ENCODE assay signal across 25 cellular contexts in genomic region chr5:16542275-16542674, GRCh38.
DNase-seq lines count a peak whose midpoint lies in the region; ATAC-seq and TF ChIP-seq lines count a peak whose summit lies in the region.
"Had no signal": no experiment of that assay in that cellular context is flagged by ENCODE, and none has a peak within 500 bp of the region (broad histone marks: within the 10 kb centered on the region; RNA-seq: fewer than 3 reads in every experiment).

No MANE protein-coding gene starts in this region.

- H3K36me3 ChIP-seq in BLaER1 treated with 17β-estradiol and CSF1 and Interleukin-3, amounts not matched to agents 10 nM and 100 nM, result peaks cover 0 to 14% (median 0%) of the 10 kb centered on the region in 11 experiments; a peak in 4 of 22 replicates
- H3K36me3 ChIP-seq in hepatocyte (replicated peaks; ENCODE audit: insufficient read depth, low read depth), result no peaks in the 10 kb centered on the region
- H3K36me3 ChIP-seq in CD4-positive, alpha-beta memory T cell (ENCODE audit: insufficient read depth, low read length), result no peaks in the 10 kb centered on the region
- H3K36me3 ChIP-seq: adrenal gland, brain microvascular endothelial cell, ovary, sigmoid colon had no signal

- H3K9me3 ChIP-seq in BLaER1 treated with 17β-estradiol and CSF1 and Interleukin-3, amounts not matched to agents 10 nM and 100 nM (replicated peaks in 1 of 11), result peaks cover 0 to 8% (median 0%) of the 10 kb centered on the region in 11 experiments; a peak in 2 of 22 replicates
- H3K9me3 ChIP-seq in hepatocyte (ENCODE audit: low read depth), result no peaks in the 10 kb centered on the region
- no peaks in the 10 kb centered on the region for H3K9me3 ChIP-seq in CD4-positive, alpha-beta memory T cell (ENCODE audit: control insufficient read depth in 1 of 2, low read length in 2 of 2)
- H3K9me3 ChIP-seq: adrenal gland, ovary, sigmoid colon had no signal

- H3K4me3 Mint-ChIP-seq in CD4-positive, alpha-beta memory T cell, result peak overlapping the region in 2 of 8 donors; percentile 3 to 23
- H3K4me3 Mint-ChIP-seq: activated T-cell treated with anti-CD3 and anti-CD28 coated beads, Interleukin-2, amount 50 U/mL, for 24 hours; CD14-positive monocyte; natural killer cell treated with Interleukin-12 subunit alpha and Interleukin-12 subunit beta and Interleukin-15 and Interleukin-18, amount 100 ng/mL, for 72 hours had no signal

- DNase-seq in NCI-H1417 treated with DMSO at 0.1 percent for 48 hours (lab: John Stamatoyannopoulos, UW) (peak; percentile 48), NCI-H748 (lab: John Stamatoyannopoulos, UW; ENCODE audit: unreplicated experiment) (peak; percentile 99), hepatocyte (ENCODE audit: low spot score) (peak; percentile 31), NCI-H446 (lab: John Stamatoyannopoulos, UW) (no peak), KG1 (lab: John Stamatoyannopoulos, UW) (no peak)
- no peak for DNase-seq in CD4-positive, alpha-beta memory T cell
- DNase-seq: activated CD4-positive, alpha-beta T cell treated with anti-CD3 and anti-CD28 coated beads for 1 hour; activated T-cell treated with anti-CD3 and anti-CD28 coated beads, Interleukin-2, amount 50 U/mL, for 24 hours; adrenal gland; brain microvascular endothelial cell; GF-D8; NCI-H1694 treated with DMSO at 0.1 percent for 48 hours; NCI-H82; ovary; PC-3; SIG-M5; sigmoid colon; T-cell had no signal

- peaks cover 28 to 92% (median 41%) of the 10 kb centered on the region in 4 donors for H3K4me1 Mint-ChIP-seq in CD4-positive, alpha-beta memory T cell
- H3K4me1 Mint-ChIP-seq: CD14-positive monocyte had no signal

- H3K4me2 ChIP-seq in BLaER1 treated with 17β-estradiol and CSF1 and Interleukin-3, amounts not matched to agents 10 nM and 100 nM, result peak overlapping the region in 6 of 11 experiments; percentile 15 to 43 (median 36); a peak in 10 of 22 replicates
- peak overlapping the region; percentile 0 for H3K4me2 ChIP-seq in hepatocyte

- WGBS in hepatocyte (ENCODE audit: low lambda C conversion rate, missing lambda C conversion rate), result 63% methylated on average over 5 of the region's 5 CpGs

- H3K27me3 Mint-ChIP-seq in CD4-positive, alpha-beta memory T cell, result no peaks in the 10 kb centered on the region
- H3K27me3 Mint-ChIP-seq: activated T-cell treated with anti-CD3 and anti-CD28 coated beads, Interleukin-2, amount 50 U/mL, for 24 hours; T-cell had no signal

- CTCF ChIA-PET in CD4-positive, alpha-beta memory T cell (lab: Charles Lee; ENCODE audit: partially characterized antibody), result interaction anchor here (1.8 kb wide), 1 partner anchor 125 kb away, joined by 4 read pairs; no protein-coding TSS in a partner anchor

- peaks cover 0 to 21% (median 10%) of the 10 kb centered on the region in 10 experiments; a peak in 11 of 20 replicates for H3K4me1 ChIP-seq in BLaER1 treated with 17β-estradiol and CSF1 and Interleukin-3, amounts not matched to agents 10 nM and 100 nM
- H3K4me1 ChIP-seq in hepatocyte (ENCODE audit: insufficient read depth), result peaks cover 16% of the 10 kb centered on the region
- peaks cover 13% of the 10 kb centered on the region for H3K4me1 ChIP-seq in CD4-positive, alpha-beta memory T cell (ENCODE audit: insufficient read depth, low read length)
- H3K4me1 ChIP-seq: adrenal gland had no signal

- no peak overlapping the region for H3K9ac ChIP-seq in BLaER1 treated with 17β-estradiol and CSF1 and Interleukin-3, amounts not matched to agents 10 nM and 100 nM

- no peak overlapping the region for H3K27ac ChIP-seq in BLaER1 treated with 17β-estradiol and CSF1 and Interleukin-3, amounts not matched to agents 10 nM and 100 nM
- H3K27ac ChIP-seq in hepatocyte, result peak overlapping the region; percentile 43
- no peak overlapping the region for H3K27ac ChIP-seq in CD4-positive, alpha-beta memory T cell (ENCODE audit: low read depth, low read length)
- H3K27ac ChIP-seq: adrenal gland, brain microvascular endothelial cell, ovary, sigmoid colon had no signal

- peaks cover 0 to 28% of the 10 kb centered on the region in 2 donors for H3K36me3 Mint-ChIP-seq in CD4-positive, alpha-beta memory T cell
- H3K36me3 Mint-ChIP-seq: CD14-positive monocyte; natural killer cell treated with Interleukin-12 subunit alpha and Interleukin-12 subunit beta and Interleukin-15 and Interleukin-18, amount 100 ng/mL, for 72 hours had no signal

- no peaks in the 10 kb centered on the region for H3K9me2 ChIP-seq in hepatocyte (replicated peaks; ENCODE audit: insufficient read depth)

- POLR2A ChIA-PET in CD4-positive, alpha-beta memory T cell (lab: Charles Lee; ENCODE audit: partially characterized antibody), result no interaction called here

- peaks cover 0 to 5% (median 0%) of the 10 kb centered on the region in 11 experiments; a peak in 1 of 22 replicates for H4K20me1 ChIP-seq in BLaER1 treated with 17β-estradiol and CSF1 and Interleukin-3, amounts not matched to agents 10 nM and 100 nM
- H4K20me1 ChIP-seq in hepatocyte (ENCODE audit: insufficient read depth, poor library complexity, severe bottlenecking), result no peaks in the 10 kb centered on the region

- no peaks in the 10 kb centered on the region for H3K27me3 ChIP-seq in BLaER1 treated with 17β-estradiol and CSF1 and Interleukin-3, amounts not matched to agents 10 nM and 100 nM
- no peaks in the 10 kb centered on the region for H3K27me3 ChIP-seq in hepatocyte
- no peaks in the 10 kb centered on the region for H3K27me3 ChIP-seq in CD4-positive, alpha-beta memory T cell (ENCODE audit: insufficient read depth, low read length)
- H3K27me3 ChIP-seq: adrenal gland, brain microvascular endothelial cell, ovary, sigmoid colon had no signal

- no peak for TF ChIP-seq CTCF in hepatocyte (IDR thresholded peaks at IDR 0.05; ENCODE audit: poor library complexity)

- ATAC-seq in GM19035 (IDR thresholded peaks at IDR 0.05; ENCODE audit: unreplicated experiment), result no peak
- ATAC-seq: HCT116; K562; left lobe of liver; natural killer cell treated with Interleukin-12 subunit alpha and Interleukin-12 subunit beta and Interleukin-15 and Interleukin-18, amount 100 ng/mL, for 72 hours; PC-3; T-cell had no signal

- no peak overlapping the region for H3K4me3 ChIP-seq in BLaER1 treated with 17β-estradiol and CSF1 and Interleukin-3, amounts not matched to agents 10 nM and 100 nM
- no peak overlapping the region for H3K4me3 ChIP-seq in hepatocyte
- H3K4me3 ChIP-seq in CD4-positive, alpha-beta memory T cell (ENCODE audit: low read length in 2 of 2), result no peak overlapping the region
- H3K4me3 ChIP-seq: adrenal gland, K562, ovary, sigmoid colon had no signal

- H2AFZ ChIP-seq in hepatocyte, result no peak overlapping the region

- intact Hi-C loops in CD4-positive, alpha-beta memory T cell (cut with micrococcal nuclease), result no loop called here

- H3K9me3 Mint-ChIP-seq in CD4-positive, alpha-beta memory T cell, result peaks cover 0 to 4% (median 0%) of the 10 kb centered on the region in 8 donors
- H3K9me3 Mint-ChIP-seq: activated T-cell treated with anti-CD3 and anti-CD28 coated beads, Interleukin-2, amount 50 U/mL, for 24 hours; natural killer cell treated with Interleukin-12 subunit alpha and Interleukin-12 subunit beta and Interleukin-15 and Interleukin-18, amount 100 ng/mL, for 72 hours; T-cell had no signal

- no peaks in the 10 kb centered on the region for H3K79me2 ChIP-seq in hepatocyte

- H3K27ac Mint-ChIP-seq in CD4-positive, alpha-beta memory T cell, result peak overlapping the region in 1 of 7 donors; percentile 38
- H3K27ac Mint-ChIP-seq: natural killer cell treated with Interleukin-12 subunit alpha and Interleukin-12 subunit beta and Interleukin-15 and Interleukin-18, amount 100 ng/mL, for 72 hours; T-cell had no signal

Comparison
In these comparisons a context has a peak if more than half of its experiments do, and no peak if none do; other contexts are left out.
1. DNase-seq: peak in NCI-H1417 treated with DMSO at 0.1 percent for 48 hours (single experiment), NCI-H748 (single experiment) and hepatocyte (single experiment); none in NCI-H446 (0 of 2), KG1 (single experiment) and CD4-positive, alpha-beta memory T cell (0 of 5).